Comparison of ENCODE assay signal across 20 cellular contexts in genomic region chr11:86335131-86335768, GRCh38. TPM values are rescaled to one million over a fixed set of nuclear protein-coding genes. Genes with fewer than 3 reads are reported as not detected.
A peak's percentile ranks its signal among the peaks of the same experiment; 100 is the strongest.
DNase-seq lines count a peak whose midpoint lies in the region; ATAC-seq and TF ChIP-seq lines count a peak whose summit lies in the region.
"Had no signal": no experiment of that assay in that cellular context is flagged by ENCODE, and none has a peak within 500 bp of the region (broad histone marks: within the 10 kb centered on the region; RNA-seq: fewer than 3 reads in every experiment).

No MANE protein-coding gene starts in this region.

- H3K4me1 Mint-ChIP-seq in GM23338 (no peaks in the 10 kb centered on the region), WTC11 (peaks cover 11% of the 10 kb centered on the region; the same call in 1 of the 2 replicates)
- H3K4me1 Mint-ChIP-seq in activated CD4-positive, alpha-beta memory T cell treated with anti-CD3 and anti-CD28 coated beads for 36 hours (ENCODE audit: low read depth): no peaks in the 10 kb centered on the region
- H3K4me1 Mint-ChIP-seq: brain had no signal

- H3K9ac ChIP-seq in DND-41 (ENCODE audit: low read depth, low read length): no peak overlapping the region

- H3K4me1 ChIP-seq in DND-41 (ENCODE audit: insufficient read depth, low read length) (no peaks in the 10 kb centered on the region), GM23338 (ENCODE audit: insufficient read depth) (no peaks in the 10 kb centered on the region)

- no peaks in the 10 kb centered on the region for H3K27me3 Mint-ChIP-seq in GM23338 (ENCODE audit: insufficient read depth, low read depth, poor library complexity)
- H3K27me3 Mint-ChIP-seq in WTC11 (ENCODE audit: low read depth): no peaks in the 10 kb centered on the region
- H3K27me3 Mint-ChIP-seq in activated CD4-positive, alpha-beta memory T cell treated with anti-CD3 and anti-CD28 coated beads for 36 hours: no peaks in the 10 kb centered on the region
- H3K27me3 Mint-ChIP-seq: brain; CD8-positive, alpha-beta memory T cell; effector memory CD8-positive, alpha-beta T cell had no signal

- H3K79me2 ChIP-seq in DND-41 (ENCODE audit: insufficient read depth, low read length) (no peaks in the 10 kb centered on the region), GM23338 (replicated peaks; ENCODE audit: insufficient read depth) (peaks cover 16% of the 10 kb centered on the region; the same call in 1 of the 2 replicates)

- H3K4me3 Mint-ChIP-seq in GM23338 (no peak overlapping the region), WTC11 (no peak overlapping the region)
- no peak overlapping the region for H3K4me3 Mint-ChIP-seq in activated CD4-positive, alpha-beta memory T cell treated with anti-CD3 and anti-CD28 coated beads for 36 hours
- H3K4me3 Mint-ChIP-seq: brain; CD8-positive, alpha-beta memory T cell; effector memory CD8-positive, alpha-beta T cell had no signal

- no peak for TF ChIP-seq CTCF in DND-41 (IDR thresholded peaks at IDR 0.05; ENCODE audit: borderline replicate concordance, extremely low read depth, low read length, poor library complexity, severe bottlenecking)
- no peak for TF ChIP-seq CTCF in GM23338 (conservative IDR thresholded peaks at IDR 0.05; ENCODE audit: low read depth in 2 of 2)
- no peak for TF ChIP-seq CTCF in WTC11 (IDR thresholded peaks at IDR 0.05)

- H3F3A ChIP-seq in GM23338 (replicated peaks; ENCODE audit: low read depth): no peaks in the 10 kb centered on the region

- POLR2A ChIA-PET in WTC11 (lab: Charles Lee): no interaction called here
- POLR2A ChIA-PET in activated CD4-positive, alpha-beta memory T cell treated with anti-CD3 and anti-CD28 coated beads for 36 hours (lab: Charles Lee): no interaction called here

- 0 out of 2 replicates have a peak overlapping the region, but pooled peaks have one; percentile 13 for H3K27ac Mint-ChIP-seq in GM23338
- peak overlapping the region; percentile 10; the same call in 1 of the 2 replicates for H3K27ac Mint-ChIP-seq in WTC11
- no peak overlapping the region for H3K27ac Mint-ChIP-seq in activated CD4-positive, alpha-beta memory T cell treated with anti-CD3 and anti-CD28 coated beads for 36 hours

- DNase-seq in DND-41 (peak; percentile 9), GM23338 (ENCODE audit: low spot score) (no peak), WTC11 (ENCODE audit: low spot score) (no peak), islet precursor cell (peak; percentile 75), Kasumi-1 (lab: John Stamatoyannopoulos, UW) (no peak)
- DNase-seq in activated CD4-positive, alpha-beta memory T cell treated with anti-CD3 and anti-CD28 coated beads for 36 hours: no peak
- DNase-seq: activated T-cell treated with anti-CD3 and anti-CD28 coated beads, Interleukin-2, amount 50 U/mL, for 48 hours; CD8-positive, alpha-beta memory T cell; DMS53; effector memory CD8-positive, alpha-beta T cell; IMR-90; kidney glomerular epithelial cell; MM.1S; NCI-H748 treated with DMSO at 0.1 percent for 48 hours; T1000 had no signal

- no peak overlapping the region for H3K4me3 ChIP-seq in DND-41 (ENCODE audit: low read depth in 1 of 2, low read length in 2 of 2)
- no peak overlapping the region for H3K4me3 ChIP-seq in GM23338
- H3K4me3 ChIP-seq: lung had no signal

- peaks cover 36% of the 10 kb centered on the region for H3K36me3 ChIP-seq in DND-41 (ENCODE audit: insufficient read depth, low read length)
- no peaks in the 10 kb centered on the region; the same call in 1 of the 2 replicates for H3K36me3 ChIP-seq in GM23338 (ENCODE audit: insufficient read depth)

- H2AFZ ChIP-seq in DND-41 (ENCODE audit: low read depth, low read length) (no peak overlapping the region), GM23338 (no peak overlapping the region)

- intact Hi-C loops in activated CD4-positive, alpha-beta memory T cell treated with anti-CD3 and anti-CD28 coated beads for 36 hours (cut with micrococcal nuclease): no loop called here

- H3K36me3 Mint-ChIP-seq in GM23338 (ENCODE audit: low read depth) (peaks cover 64% of the 10 kb centered on the region), WTC11 (peaks cover 61% of the 10 kb centered on the region)
- H3K36me3 Mint-ChIP-seq in activated CD4-positive, alpha-beta memory T cell treated with anti-CD3 and anti-CD28 coated beads for 36 hours: peaks cover 52% of the 10 kb centered on the region

- H3K4me2 ChIP-seq in DND-41 (ENCODE audit: insufficient read depth, low read length): no peak overlapping the region
- no peak overlapping the region for H3K4me2 ChIP-seq in GM23338

- H3K27me3 ChIP-seq in DND-41 (ENCODE audit: insufficient read depth, low read length, poor library complexity): no peaks in the 10 kb centered on the region
- H3K27me3 ChIP-seq in GM23338 (ENCODE audit: insufficient read depth): no peaks in the 10 kb centered on the region
- H3K27me3 ChIP-seq: neutrophil had no signal

- ATAC-seq in DND-41 (ENCODE audit: insufficient read depth, low read depth) (0 out of 3 replicates have a peak, but pooled peaks have one; percentile 49), GM23338 (no peak), WTC11 (no peak), HG02798 (IDR thresholded peaks at IDR 0.05; ENCODE audit: poor library complexity, unreplicated experiment) (no peak)
- ATAC-seq: effector memory CD8-positive, alpha-beta T cell; Right ventricle myocardium inferior had no signal

- H3K27ac ChIP-seq in DND-41 (ENCODE audit: low read length) (no peak overlapping the region), GM23338 (ENCODE audit: low read depth) (no peak overlapping the region)
- H3K27ac ChIP-seq: neutrophil had no signal

- no peaks in the 10 kb centered on the region for H3K9me3 ChIP-seq in DND-41 (ENCODE audit: insufficient read depth, low read length, severe bottlenecking)
- H3K9me3 ChIP-seq: neutrophil had no signal

- no peaks in the 10 kb centered on the region for H3K9me2 ChIP-seq in GM23338 (ENCODE audit: insufficient read depth)

- peaks cover 6% of the 10 kb centered on the region; the same call in 1 of the 3 replicates for H3K9me3 Mint-ChIP-seq in GM23338
- peaks cover 29% of the 10 kb centered on the region for H3K9me3 Mint-ChIP-seq in WTC11
- no peaks in the 10 kb centered on the region for H3K9me3 Mint-ChIP-seq in activated CD4-positive, alpha-beta memory T cell treated with anti-CD3 and anti-CD28 coated beads for 36 hours
- H3K9me3 Mint-ChIP-seq: effector memory CD8-positive, alpha-beta T cell had no signal

- H4K20me1 ChIP-seq in DND-41 (ENCODE audit: insufficient read depth, low read length): no peaks in the 10 kb centered on the region
- H4K20me1 ChIP-seq in GM23338 (replicated peaks; ENCODE audit: insufficient read depth): no peaks in the 10 kb centered on the region; the same call in 1 of the 2 replicates

- CTCF ChIA-PET in WTC11 (lab: Charles Lee): interaction anchor here (1.3 kb wide), 1 partner anchor 480 kb away, joined by 5 read pairs; the partner anchor contains the start of gene CCDC83
- CTCF ChIA-PET in activated CD4-positive, alpha-beta memory T cell treated with anti-CD3 and anti-CD28 coated beads for 36 hours (lab: Charles Lee): no interaction called here

TF ChIP-seq in GM23338, 12 proteins besides CTCF, POLR2A, EP300 and RAD21 (continues in another document):
- no peak for TF ChIP-seq CREB1 (CRISPR knock-in tag; IDR thresholded peaks at IDR 0.05; ENCODE audit: low read depth)

TF ChIP-seq in WTC11, 78 proteins besides CTCF, POLR2A, EP300 and RAD21 (continues in another document):
- TF ChIP-seq, protein P1, sequence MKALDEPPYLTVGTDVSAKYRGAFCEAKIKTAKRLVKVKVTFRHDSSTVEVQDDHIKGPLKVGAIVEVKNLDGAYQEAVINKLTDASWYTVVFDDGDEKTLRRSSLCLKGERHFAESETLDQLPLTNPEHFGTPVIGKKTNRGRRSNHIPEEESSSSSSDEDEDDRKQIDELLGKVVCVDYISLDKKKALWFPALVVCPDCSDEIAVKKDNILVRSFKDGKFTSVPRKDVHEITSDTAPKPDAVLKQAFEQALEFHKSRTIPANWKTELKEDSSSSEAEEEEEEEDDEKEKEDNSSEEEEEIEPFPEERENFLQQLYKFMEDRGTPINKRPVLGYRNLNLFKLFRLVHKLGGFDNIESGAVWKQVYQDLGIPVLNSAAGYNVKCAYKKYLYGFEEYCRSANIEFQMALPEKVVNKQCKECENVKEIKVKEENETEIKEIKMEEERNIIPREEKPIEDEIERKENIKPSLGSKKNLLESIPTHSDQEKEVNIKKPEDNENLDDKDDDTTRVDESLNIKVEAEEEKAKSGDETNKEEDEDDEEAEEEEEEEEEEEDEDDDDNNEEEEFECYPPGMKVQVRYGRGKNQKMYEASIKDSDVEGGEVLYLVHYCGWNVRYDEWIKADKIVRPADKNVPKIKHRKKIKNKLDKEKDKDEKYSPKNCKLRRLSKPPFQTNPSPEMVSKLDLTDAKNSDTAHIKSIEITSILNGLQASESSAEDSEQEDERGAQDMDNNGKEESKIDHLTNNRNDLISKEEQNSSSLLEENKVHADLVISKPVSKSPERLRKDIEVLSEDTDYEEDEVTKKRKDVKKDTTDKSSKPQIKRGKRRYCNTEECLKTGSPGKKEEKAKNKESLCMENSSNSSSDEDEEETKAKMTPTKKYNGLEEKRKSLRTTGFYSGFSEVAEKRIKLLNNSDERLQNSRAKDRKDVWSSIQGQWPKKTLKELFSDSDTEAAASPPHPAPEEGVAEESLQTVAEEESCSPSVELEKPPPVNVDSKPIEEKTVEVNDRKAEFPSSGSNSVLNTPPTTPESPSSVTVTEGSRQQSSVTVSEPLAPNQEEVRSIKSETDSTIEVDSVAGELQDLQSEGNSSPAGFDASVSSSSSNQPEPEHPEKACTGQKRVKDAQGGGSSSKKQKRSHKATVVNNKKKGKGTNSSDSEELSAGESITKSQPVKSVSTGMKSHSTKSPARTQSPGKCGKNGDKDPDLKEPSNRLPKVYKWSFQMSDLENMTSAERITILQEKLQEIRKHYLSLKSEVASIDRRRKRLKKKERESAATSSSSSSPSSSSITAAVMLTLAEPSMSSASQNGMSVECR (CRISPR knock-in tag; IDR thresholded peaks at IDR 0.05; ENCODE audit: borderline replicate concordance): no peak
- no peak for TF ChIP-seq CREB1 (CRISPR knock-in tag; IDR thresholded peaks at IDR 0.05)
- no peak for TF ChIP-seq SMAD4 (CRISPR knock-in tag; IDR thresholded peaks at IDR 0.05)
- TF ChIP-seq NFE2L1 (CRISPR knock-in tag; IDR thresholded peaks at IDR 0.05): no peak

RNA-seq across cellular contexts. Expression of gene HIKESHI, which starts 33.2 kb away (rescaled TPM):
- 71.2 and 76.8 TPM in 2 replicates for total RNA-seq in GM23338 (2014; rRNA removed; shearing (Covaris generic))
- polyA plus RNA-seq in GM23338 (2016; fragmentation: Nextera tagmentation; extraction: Ambion mirVana): 162 and 170 TPM in 2 replicates
- total RNA-seq in WTC11 (2021): 48.3 to 57.1 TPM (median 52.8 TPM) in 3 replicates
- total RNA-seq in activated CD4-positive, alpha-beta memory T cell treated with anti-CD3 and anti-CD28 coated beads for 36 hours: 10 to 100 TPM; 53.1 to 55.1 TPM

RNA-seq across cellular contexts. Expression of gene CCDC81, which starts 39.4 kb away (rescaled TPM):
- total RNA-seq in GM23338 (2014; rRNA removed; shearing (Covaris generic)): 0.43 and 4.3 TPM in 2 replicates
- polyA plus RNA-seq in GM23338 (2016; fragmentation: Nextera tagmentation; extraction: Ambion mirVana): 0.37 and 0.83 TPM in 2 replicates
- total RNA-seq in WTC11 (2021): 0.82 to 1.0 TPM (median 0.98 TPM) in 3 replicates
- total RNA-seq in activated CD4-positive, alpha-beta memory T cell treated with anti-CD3 and anti-CD28 coated beads for 36 hours: under 1 TPM; 0.83 to 0.90 TPM

Comparison
In these comparisons a context has a peak if more than half of its experiments do, and no peak if none do; other contexts are left out.
1. DNase-seq: peak in DND-41 (single experiment) and islet precursor cell (single experiment); none in GM23338 (single experiment), WTC11 (single experiment), activated CD4-positive, alpha-beta memory T cell treated with anti-CD3 and anti-CD28 coated beads for 36 hours (single experiment) and Kasumi-1 (0 of 2).